ENCODE assay signal across 25 cellular contexts in the genomic region with DNA sequence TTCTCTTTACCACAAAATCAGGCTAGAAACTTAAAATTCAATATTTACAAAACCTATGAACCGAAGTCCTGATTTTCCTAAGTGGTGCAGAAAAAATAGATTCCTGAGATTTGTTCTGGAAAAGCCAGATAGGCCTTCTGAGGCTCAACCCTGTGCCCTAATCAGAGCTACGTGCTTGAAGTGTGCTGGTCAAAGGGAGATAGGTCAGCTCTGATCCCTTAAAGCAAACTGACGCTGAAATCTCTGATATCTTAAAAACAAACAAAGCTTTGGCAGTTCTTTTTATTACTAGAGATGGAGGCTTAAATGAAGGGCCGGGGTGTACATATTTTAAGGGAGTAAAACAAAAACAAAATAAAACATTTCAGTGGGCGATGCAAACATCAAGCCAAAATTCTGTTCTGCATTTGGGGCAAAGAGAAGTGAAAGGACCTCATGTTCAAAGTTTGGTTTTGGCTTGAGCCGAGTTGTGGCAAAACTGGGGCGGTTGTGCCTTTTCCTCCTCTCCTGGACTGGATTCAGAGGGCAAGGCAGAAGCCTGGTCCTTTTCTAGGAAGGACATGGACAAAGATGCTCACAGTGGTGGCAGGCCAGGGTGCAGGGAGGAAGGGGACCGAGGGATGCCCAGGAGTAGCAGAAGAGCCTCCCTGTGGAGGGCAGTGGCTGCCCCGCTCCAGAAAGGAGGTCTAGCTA.
A peak's percentile ranks its signal among the peaks of the same experiment; 100 is the strongest.
DNase-seq lines count a peak whose midpoint lies in the region; ATAC-seq and TF ChIP-seq lines count a peak whose summit lies in the region.
"Had no signal": no experiment of that assay in that cellular context is flagged by ENCODE, and none has a peak within 500 bp of the region (broad histone marks: within the 10 kb centered on the region; RNA-seq: fewer than 3 reads in every experiment).

No MANE protein-coding gene starts in this region.

- H4K20me1 ChIP-seq in IMR-90 (ENCODE audit: insufficient read depth, low read length) (no peaks in the 10 kb centered on the region; the same call in 1 of the 2 replicates), SK-N-SH (ENCODE audit: insufficient read depth) (no peaks in the 10 kb centered on the region)

- no peaks in the 10 kb centered on the region for H3K9me2 ChIP-seq in SK-N-SH

- intact Hi-C loops in IMR-90 (cut with micrococcal nuclease) = loop anchor here (10.0 kb wide), 2 partner anchors 295 to 405 kb away; no protein-coding TSS in a partner anchor

- no peak overlapping the region for H2BK5ac ChIP-seq in IMR-90 (ENCODE audit: low read depth, low read length, poor library complexity, severe bottlenecking)

- peak overlapping the region; percentile 60 for H2BK120ac ChIP-seq in IMR-90 (ENCODE audit: low read depth, low read length)

- in situ Hi-C loops in IMR-90 (cut with MboI; ENCODE audit: low sequenced_read_pairs) = no loop called here
- in situ Hi-C loops in HAP-1 (cut with MboI; ENCODE audit: low sequenced_read_pairs) = no loop called here

- peak overlapping the region; percentile 14; the same call in 1 of the 3 replicates for H2BK15ac ChIP-seq in IMR-90 (ENCODE audit: low read depth, low read length)

- H4K8ac ChIP-seq in IMR-90 (ENCODE audit: low read depth in 2 of 2, low read length in 2 of 2) = no peak overlapping the region

- no peaks in the 10 kb centered on the region; a peak in 1 of 4 replicates for H3K79me1 ChIP-seq in IMR-90 (ENCODE audit: low read depth in 1 of 2, low read length in 2 of 2)

- POLR2A ChIA-PET in IMR-90 (lab: Charles Lee; ENCODE audit: unreplicated experiment) = no interaction called here
- POLR2A ChIA-PET in SK-N-SH (lab: Yijun Ruan, JAX) = no interaction called here

- no peak for ATAC-seq in IMR-90 (ENCODE audit: low read depth)
- ATAC-seq in left lobe of liver = peak; percentile 89
- ATAC-seq in thoracic aorta (ENCODE audit: insufficient number of reproducible peaks, low FRiP score, low read depth) = no peak
- ATAC-seq: foreskin keratinocyte; lower lobe of right lung; mucosa of descending colon; natural killer cell; stimulated activated naive CD8-positive, alpha-beta T cell treated with anti-CD3 and anti-CD28 coated beads, Interleukin-15, Interleukin-2, amounts not matched to agents 100 U/mL and 50 U/mL, for 24 hours had no signal

- 0 out of 2 replicates have a peak overlapping the region, but pooled peaks have one; percentile 17 for H3K56ac ChIP-seq in IMR-90 (ENCODE audit: extremely low read depth, insufficient read depth, low read length)

- peak overlapping the region; percentile 36; the same call in 1 of the 2 replicates for H3K4ac ChIP-seq in IMR-90 (ENCODE audit: low read depth, low read length)

- no peak overlapping the region for H3K23ac ChIP-seq in IMR-90 (ENCODE audit: low read depth, low read length)

- no peak for TF ChIP-seq CTCF in IMR-90 (conservative IDR thresholded peaks at IDR 0.05; ENCODE audit: low read depth, low read length)
- no peak for TF ChIP-seq CTCF in thoracic aorta (IDR thresholded peaks at IDR 0.05)
- TF ChIP-seq CTCF in SK-N-SH (IDR thresholded peaks at IDR 0.05) = no peak

- H4K91ac ChIP-seq in IMR-90 (ENCODE audit: insufficient read depth, low read depth, low read length) = no peak overlapping the region; the same call in 1 of the 2 replicates

- H4K5ac ChIP-seq in IMR-90 (ENCODE audit: low read depth, low read length) = no peak overlapping the region

- H3K4me3 ChIP-seq in IMR-90 (ENCODE audit: insufficient read depth, low read depth, low read length) (no peak overlapping the region), adipocyte (ENCODE audit: low read length) (peak overlapping the region; percentile 18), thoracic aorta (peak overlapping the region; percentile 34), SK-N-SH (ENCODE audit: low read depth in 2 of 2, low read length in 1 of 2) (no peak overlapping the region), HAP-1 (no peak overlapping the region)
- H3K4me3 ChIP-seq: heart left ventricle, lower lobe of right lung, mucosa of descending colon, spleen had no signal

- DNase-seq in IMR-90 (no peak), adipocyte (ENCODE audit: low read depth) (no peak), left lobe of liver (ENCODE audit: low spot score) (peak; percentile 50), thoracic aorta (ENCODE audit: low spot score) (no peak), foreskin melanocyte (no peak), SK-N-SH (no peak), HAP-1 (ENCODE audit: low spot score in 2 of 2) (no peak)
- DNase-seq: activated CD4-positive, alpha-beta T cell treated with anti-CD3 and anti-CD28 coated beads for 48 hours; activated effector memory CD4-positive, alpha-beta T cell treated with Interleukin-2 at 50 U/mL for 16 hours; aorta; CD8-positive, alpha-beta memory T cell; foreskin keratinocyte; H7; heart left ventricle; Kasumi-1; lower lobe of right lung; mucosa of descending colon; natural killer cell; NCI-H146; NCI-H2107; spleen; stimulated activated CD4-positive, alpha-beta T cell treated with anti-CD3 and anti-CD28 coated beads, Interleukin-2, amount 100 ng/mL, for 24 hours; stimulated activated naive CD8-positive, alpha-beta T cell treated with anti-CD3 and anti-CD28 coated beads, Interleukin-15, Interleukin-2, amounts not matched to agents 100 U/mL and 50 U/mL, for 24 hours; T-helper 9 cell had no signal

- H3K9me1 ChIP-seq in IMR-90 (ENCODE audit: insufficient read depth, low read length) = peaks cover 5% of the 10 kb centered on the region

- no peak overlapping the region for H2AK9ac ChIP-seq in IMR-90 (replicated peaks; ENCODE audit: low read depth, low read length, poor library complexity)

- peaks cover 15% of the 10 kb centered on the region for H3F3A ChIP-seq in SK-N-SH (replicated peaks; ENCODE audit: insufficient read depth)

- dilution Hi-C loops in IMR-90 (cut with HindIII; ENCODE audit: low sequenced_read_pairs, unreplicated experiment) = no loop called here

- H2AFZ ChIP-seq in IMR-90 (replicated peaks; ENCODE audit: low read length, poor library complexity) (peak overlapping the region; percentile 38), SK-N-SH (ENCODE audit: low read depth) (no peak overlapping the region)

- no peak for TF ChIP-seq POLR2A in IMR-90 (IDR thresholded peaks at IDR 0.05; ENCODE audit: low read depth, low read length)

- H3K27me3 ChIP-seq in IMR-90 (ENCODE audit: control insufficient read depth, insufficient read depth, low read length) (no peaks in the 10 kb centered on the region), adipocyte (replicated peaks; ENCODE audit: control insufficient read depth, insufficient read depth, low read length) (no peaks in the 10 kb centered on the region), thoracic aorta (replicated peaks; ENCODE audit: insufficient read depth) (no peaks in the 10 kb centered on the region), SK-N-SH (ENCODE audit: insufficient read depth) (no peaks in the 10 kb centered on the region), HAP-1 (ENCODE audit: low read depth) (no peaks in the 10 kb centered on the region)
- H3K27me3 ChIP-seq: foreskin keratinocyte, heart left ventricle, spleen had no signal

- peak overlapping the region; percentile 28; the same call in 1 of the 2 replicates for H2AK5ac ChIP-seq in IMR-90 (ENCODE audit: low read depth, low read length)

- H3K4me2 ChIP-seq in IMR-90 (ENCODE audit: low read depth, low read length) (no peak overlapping the region), SK-N-SH (no peak overlapping the region)

- TF ChIP-seq RAD21 in IMR-90 (IDR thresholded peaks at IDR 0.05; ENCODE audit: low read length) (no peak), SK-N-SH (IDR thresholded peaks at IDR 0.05; ENCODE audit: low read length) (no peak)

- H3K27ac ChIP-seq in IMR-90 (ENCODE audit: insufficient read depth, low read length) (no peak overlapping the region), thoracic aorta (peak overlapping the region; percentile 22 to 42), SK-N-SH (ENCODE audit: low read depth in 2 of 2, low read length in 1 of 2) (no peak overlapping the region)
- H3K27ac ChIP-seq: epithelial cell of prostate, foreskin keratinocyte, heart left ventricle, lower lobe of right lung, spleen had no signal

- H3K36me3 ChIP-seq in IMR-90 (ENCODE audit: control insufficient read depth, insufficient read depth, low read length) = no peaks in the 10 kb centered on the region
- no peaks in the 10 kb centered on the region for H3K36me3 ChIP-seq in adipocyte (ENCODE audit: control insufficient read depth, insufficient read depth, low read length, severe bottlenecking)
- H3K36me3 ChIP-seq in thoracic aorta = no peaks in the 10 kb centered on the region
- H3K36me3 ChIP-seq in SK-N-SH (replicated peaks in 1 of 2; ENCODE audit: control insufficient read depth in 1 of 2, insufficient read depth in 2 of 2, low read length in 1 of 2) = no peaks in the 10 kb centered on the region
- H3K36me3 ChIP-seq in HAP-1 (replicated peaks) = no peaks in the 10 kb centered on the region
- H3K36me3 ChIP-seq: heart left ventricle, lower lobe of right lung, spleen had no signal

- no peak for TF ChIP-seq EP300 in SK-N-SH (IDR thresholded peaks at IDR 0.05; ENCODE audit: borderline replicate concordance in 1 of 2, low read depth in 1 of 2, low read length in 1 of 2)

- H3K79me2 ChIP-seq in SK-N-SH (ENCODE audit: insufficient read depth) = no peaks in the 10 kb centered on the region

- no TSS peak for BruUV-seq in IMR-90 (replicated peaks; lab: Mats Ljungman, UMichigan)

- WGBS in IMR-90 (ENCODE audit: extremely low coverage in 2 of 2, insufficient read length in 1 of 2), 2 experiments = no CpG with 5 or more reads among the region's 9 CpGs
- WGBS in SK-N-SH (ENCODE audit: low lambda C conversion rate) = 92% methylated on average over 9 of the region's 9 CpGs

- 0 out of 2 replicates have a peak overlapping the region, but pooled peaks have one; percentile 3 for H3K14ac ChIP-seq in IMR-90 (replicated peaks; ENCODE audit: low read depth, low read length)

- CTCF ChIA-PET in IMR-90 (lab: Yijun Ruan, JAX) = interaction anchor here (0.6 kb wide), 1 partner anchor 76 kb away, joined by 3 read pairs; no protein-coding TSS in a partner anchor
- CTCF ChIA-PET in SK-N-SH (lab: Yijun Ruan, JAX) = interaction anchor here (0.9 to 1.1 kb wide), 2 partner anchors 10 to 15 kb away, joined by 3 read pairs; no protein-coding TSS in a partner anchor

- H3K18ac ChIP-seq in IMR-90 (ENCODE audit: low read depth, low read length) = no peak overlapping the region; the same call in 1 of the 2 replicates

- H3K4me1 ChIP-seq in IMR-90 (ENCODE audit: control insufficient read depth, insufficient read depth, low read length) = peaks cover 12% of the 10 kb centered on the region
- H3K4me1 ChIP-seq in adipocyte (ENCODE audit: control insufficient read depth, insufficient read depth, low read length) = peaks cover 61% of the 10 kb centered on the region
- peaks cover 3 to 13% of the 10 kb centered on the region in 2 donors for H3K4me1 ChIP-seq in thoracic aorta (ENCODE audit: control insufficient read depth in 1 of 2, low read depth in 2 of 2)
- H3K4me1 ChIP-seq in SK-N-SH (ENCODE audit: control insufficient read depth in 1 of 2, insufficient read depth in 2 of 2, low read depth in 1 of 2, low read length in 1 of 2) = 0 out of 4 replicates have a peak, but pooled peaks cover 0 to 7% of the 10 kb centered on the region in 2 experiments
- H3K4me1 ChIP-seq in HAP-1 = peaks cover 23% of the 10 kb centered on the region
- H3K4me1 ChIP-seq: spleen had no signal

- H3K9ac ChIP-seq in IMR-90 (ENCODE audit: low read depth, low read length) = no peak overlapping the region
- peak overlapping the region; percentile 77 for H3K9ac ChIP-seq in adipocyte (ENCODE audit: low read length)
- H3K9ac ChIP-seq in SK-N-SH = no peak overlapping the region

- H2BK20ac ChIP-seq in IMR-90 (ENCODE audit: low read depth, low read length) = peak overlapping the region; percentile 70

- H3K9me3 ChIP-seq in IMR-90 (ENCODE audit: control insufficient read depth, insufficient read depth, low read length) (no peaks in the 10 kb centered on the region), adipocyte (ENCODE audit: control insufficient read depth, low read length) (no peaks in the 10 kb centered on the region), thoracic aorta (no peaks in the 10 kb centered on the region), SK-N-SH (no peaks in the 10 kb centered on the region), HAP-1 (peaks cover 3% of the 10 kb centered on the region; the same call in 1 of the 2 replicates)
- H3K9me3 ChIP-seq: lower lobe of right lung, mucosa of descending colon, spleen had no signal

Comparison
In these comparisons a context has a peak if more than half of its experiments do, and no peak if none do; other contexts are left out.
1. H3K27ac ChIP-seq: peak in thoracic aorta (2 of 2); none in IMR-90 (single experiment) and SK-N-SH (0 of 2).
2. H3K4me3 ChIP-seq: peak in adipocyte (single experiment) and thoracic aorta (single experiment); none in IMR-90 (single experiment), SK-N-SH (0 of 2) and HAP-1 (single experiment).